Comparison of ENCODE assay signal across 24 cellular contexts in the genomic region with DNA sequence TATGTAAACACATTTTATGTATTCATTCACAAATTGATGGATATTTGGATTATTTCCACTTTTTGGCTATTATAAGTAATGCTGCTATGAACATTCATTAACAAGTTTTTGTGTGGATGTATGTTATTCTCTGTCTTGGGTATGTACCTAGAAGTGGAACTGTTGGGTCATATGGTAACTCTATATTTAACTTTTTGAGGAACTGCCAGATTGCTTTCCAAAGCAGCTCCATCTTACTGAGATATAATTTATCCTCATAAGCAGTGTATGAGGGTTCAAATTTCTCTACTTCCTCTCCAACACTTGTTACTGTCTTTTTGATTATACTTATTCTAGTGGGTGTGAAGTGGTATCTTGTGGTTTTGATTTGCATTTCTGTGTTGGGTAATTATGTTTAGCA.
"Had no signal": no experiment of that assay in that cellular context is flagged by ENCODE, and none has a peak within 500 bp of the region (broad histone marks: within the 10 kb centered on the region; RNA-seq: fewer than 3 reads in every experiment).

No MANE protein-coding gene starts in this region.

- H3K9me3 ChIP-seq: body of pancreas, SJCRH30 had no signal

- H3K27me3 ChIP-seq: body of pancreas, SJCRH30 had no signal

- H3K4me1 ChIP-seq: body of pancreas, SJCRH30 had no signal

- H3K36me3 ChIP-seq: SJCRH30 had no signal

- ATAC-seq: activated CD8-positive, alpha-beta memory T cell treated with anti-CD3 and anti-CD28 coated beads, Interleukin-2, amount 10 ng/mL, durations not matched to agents 7 days and 5 days; body of pancreas; SK-N-SH treated with all-trans-retinoic acid at 6 μM for 48 hours had no signal

- FAIRE-seq: bronchial epithelial cell had no signal

- H3K4me3 ChIP-seq: body of pancreas, SJCRH30 had no signal

- DNase-seq: activated B cell treated with CpG ODN at 0.5 μM for 24 hours; activated CD4-positive, alpha-beta T cell treated with anti-CD3 and anti-CD28 coated beads for 1 hour; activated CD4-positive, alpha-beta T cell treated with anti-CD3 and anti-CD28 coated beads, Interleukin-2, amount 10 ng/mL, durations not matched to agents 24 days and 14 days; activated CD4-positive, alpha-beta T cell treated with anti-CD3 and anti-CD28 coated beads, Interleukin-2, amount 50 U/mL, for 48 hours; activated CD8-positive, alpha-beta memory T cell treated with anti-CD3 and anti-CD28 coated beads, Interleukin-2, amount 10 ng/mL, durations not matched to agents 7 days and 5 days; activated effector memory CD4-positive, alpha-beta T cell treated with Interleukin-2 at 50 U/mL for 16 hours; activated naive CD4-positive, alpha-beta T cell; activated T-cell treated with anti-CD3 and anti-CD28 coated beads, Interleukin-2, amount 50 U/mL, for 24 hours; aorta; body of pancreas; IMR-90; KBM-7; NCI-H1105 treated with DMSO at 0.1 percent for 48 hours; NCI-H1436 treated with DMSO at 0.1 percent for 48 hours; NCI-H187; NCI-H2081 treated with DMSO at 0.1 percent for 48 hours; NCI-H2171 treated with DMSO at 0.1 percent for 48 hours; NCI-H226; NCI-H510A; NCI-H526 treated with DMSO at 0.1 percent for 48 hours; NCI-H82; SJCRH30 had no signal

- H3K27ac ChIP-seq: body of pancreas, SJCRH30 had no signal
